Comparison of ENCODE assay signal across 1 cellular context in genomic region chr10:110226926-110227641, GRCh38.
A peak's percentile ranks its signal among the peaks of the same experiment; 100 is the strongest.
TF ChIP-seq lines count a peak whose summit lies in the region.

No MANE protein-coding gene starts in this region.

TF ChIP-seq in HEK293, 187 proteins besides CTCF, POLR2A, EP300 and RAD21 (continued from another document):
- TF ChIP-seq ZNF18 (tag by site-specific recombination; IDR thresholded peaks at IDR 0.05) (no peak), ZNF513 (tag by site-specific recombination; IDR thresholded peaks at IDR 0.05) (no peak), ZIC2 (tag by site-specific recombination; IDR thresholded peaks at IDR 0.05) (no peak), PRDM10 (tag by site-specific recombination; IDR thresholded peaks at IDR 0.05) (no peak), KLF1 (tag by site-specific recombination; IDR thresholded peaks at IDR 0.05) (peak; percentile 91), ZNF501 (tag by site-specific recombination; IDR thresholded peaks at IDR 0.05) (no peak), REPIN1 (tag by site-specific recombination; IDR thresholded peaks at IDR 0.05; ENCODE audit: low read depth) (no peak), SALL2 (tag by site-specific recombination; IDR thresholded peaks at IDR 0.05; ENCODE audit: borderline replicate concordance) (no peak), ZNF239 (tag by site-specific recombination; IDR thresholded peaks at IDR 0.05) (no peak), ZNF561 (tag by site-specific recombination; IDR thresholded peaks at IDR 0.05; ENCODE audit: borderline replicate concordance) (no peak), ZNF518A (tag by site-specific recombination; conservative IDR thresholded peaks at IDR 0.05; ENCODE audit: low read depth) (no peak), ZNF664 (tag by site-specific recombination; IDR thresholded peaks at IDR 0.05) (no peak), ZNF394 (tag by site-specific recombination; IDR thresholded peaks at IDR 0.05; ENCODE audit: borderline replicate concordance) (peak; percentile 50; the same call in 1 of the 2 replicates), REST (tag by site-specific recombination; IDR thresholded peaks at IDR 0.05) (no peak), ZNF548 (tag by site-specific recombination; IDR thresholded peaks at IDR 0.05) (no peak), ZNF558 (tag by site-specific recombination; IDR thresholded peaks at IDR 0.05) (no peak), ZNF266 (tag by site-specific recombination; IDR thresholded peaks at IDR 0.05; ENCODE audit: low read depth) (no peak), ZNF112 (tag by site-specific recombination; IDR thresholded peaks at IDR 0.05) (no peak), ZNF521 (tag by site-specific recombination; IDR thresholded peaks at IDR 0.05) (no peak), YY2 (tag by site-specific recombination; IDR thresholded peaks at IDR 0.05) (no peak), FEZF1 (tag by site-specific recombination; IDR thresholded peaks at IDR 0.05) (no peak), ZNF610 (tag by site-specific recombination; IDR thresholded peaks at IDR 0.05; ENCODE audit: borderline replicate concordance) (no peak), BCL11B (tag by site-specific recombination; IDR thresholded peaks at IDR 0.05; ENCODE audit: low read depth) (no peak), HOXD13 (CRISPR knock-in tag; IDR thresholded peaks at IDR 0.05; ENCODE audit: borderline replicate concordance) (no peak)
